In the genomic region with DNA sequence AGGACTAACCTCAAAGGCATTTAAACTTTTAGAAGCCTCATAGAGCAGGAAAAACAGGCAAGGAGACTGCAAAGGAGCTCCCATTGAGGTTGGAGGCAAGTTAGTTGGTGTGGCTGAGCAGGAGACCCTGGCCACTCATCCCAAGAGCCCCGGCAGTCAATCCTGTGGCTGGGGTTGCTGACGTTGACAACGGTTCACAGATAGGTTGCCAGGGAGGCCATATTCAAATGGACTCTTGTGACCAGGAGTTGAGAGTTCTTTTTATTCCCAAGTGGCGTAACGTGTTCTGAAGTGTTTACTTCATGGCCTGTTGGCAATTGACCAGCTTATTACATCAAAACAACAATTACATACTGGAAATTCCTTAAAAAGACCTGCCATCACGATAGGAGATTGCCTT, we compare ENCODE assay signal across 20 cellular contexts.
"Had no signal": no experiment of that assay in that cellular context is flagged by ENCODE, and none has a peak within 500 bp of the region (broad histone marks: within the 10 kb centered on the region; RNA-seq: fewer than 3 reads in every experiment).

No MANE protein-coding gene starts in this region.

- H3K27ac ChIP-seq: coronary artery, epithelial cell of prostate, stomach, suprapubic skin, transverse colon had no signal

- H3K4me3 ChIP-seq: coronary artery, stomach, suprapubic skin, transverse colon had no signal

- DNase-seq: activated CD4-positive, alpha-beta memory T cell treated with anti-CD3 and anti-CD28 coated beads, Interleukin-2, amount 10 ng/mL, durations not matched to agents 7 days and 5 days; activated CD4-positive, alpha-beta T cell treated with anti-CD3 and anti-CD28 coated beads, Interleukin-2, amount 10 ng/mL, durations not matched to agents 24 days and 14 days; activated gamma-delta T cell; activated naive CD4-positive, alpha-beta T cell treated with anti-CD3 and anti-CD28 coated beads, Interleukin-2, amount 50 U/mL, for 16 hours; activated naive CD8-positive, alpha-beta T cell treated with anti-CD3 and anti-CD28 coated beads, Interleukin-2, amount 50 U/mL, for 24 hours; cerebellar nuclear complex; kidney; naive thymus-derived CD4-positive, alpha-beta T cell; posterior cingulate gyrus; small intestine; stimulated activated CD4-positive, alpha-beta T cell treated with anti-CD3 and anti-CD28 coated beads, Interleukin-2, amount 100 ng/mL, for 24 hours; stomach; transverse colon had no signal

- H3K4me1 ChIP-seq: stomach, suprapubic skin, transverse colon had no signal

- ATAC-seq: activated CD4-positive, CD25-positive, alpha-beta regulatory T cell treated with anti-CD3 and anti-CD28 coated beads, Interleukin-2, amount 50 U/mL, for 24 hours; activated naive CD8-positive, alpha-beta T cell treated with anti-CD3 and anti-CD28 coated beads, Interleukin-2, amount 50 U/mL, for 24 hours; left lobe of liver; naive thymus-derived CD4-positive, alpha-beta T cell; sciatic nerve; stimulated activated effector memory CD8-positive, alpha-beta T cell treated with anti-CD3 and anti-CD28 coated beads, Interleukin-12 subunit alpha, Interleukin-12 subunit beta, amount 100 ng/mL, for 72 hours had no signal

- H3K36me3 ChIP-seq: stomach, suprapubic skin, transverse colon had no signal

- H3K27me3 ChIP-seq: stomach, suprapubic skin, transverse colon had no signal

- H3K9me3 ChIP-seq: stomach, suprapubic skin, transverse colon had no signal
